In the genomic region with DNA sequence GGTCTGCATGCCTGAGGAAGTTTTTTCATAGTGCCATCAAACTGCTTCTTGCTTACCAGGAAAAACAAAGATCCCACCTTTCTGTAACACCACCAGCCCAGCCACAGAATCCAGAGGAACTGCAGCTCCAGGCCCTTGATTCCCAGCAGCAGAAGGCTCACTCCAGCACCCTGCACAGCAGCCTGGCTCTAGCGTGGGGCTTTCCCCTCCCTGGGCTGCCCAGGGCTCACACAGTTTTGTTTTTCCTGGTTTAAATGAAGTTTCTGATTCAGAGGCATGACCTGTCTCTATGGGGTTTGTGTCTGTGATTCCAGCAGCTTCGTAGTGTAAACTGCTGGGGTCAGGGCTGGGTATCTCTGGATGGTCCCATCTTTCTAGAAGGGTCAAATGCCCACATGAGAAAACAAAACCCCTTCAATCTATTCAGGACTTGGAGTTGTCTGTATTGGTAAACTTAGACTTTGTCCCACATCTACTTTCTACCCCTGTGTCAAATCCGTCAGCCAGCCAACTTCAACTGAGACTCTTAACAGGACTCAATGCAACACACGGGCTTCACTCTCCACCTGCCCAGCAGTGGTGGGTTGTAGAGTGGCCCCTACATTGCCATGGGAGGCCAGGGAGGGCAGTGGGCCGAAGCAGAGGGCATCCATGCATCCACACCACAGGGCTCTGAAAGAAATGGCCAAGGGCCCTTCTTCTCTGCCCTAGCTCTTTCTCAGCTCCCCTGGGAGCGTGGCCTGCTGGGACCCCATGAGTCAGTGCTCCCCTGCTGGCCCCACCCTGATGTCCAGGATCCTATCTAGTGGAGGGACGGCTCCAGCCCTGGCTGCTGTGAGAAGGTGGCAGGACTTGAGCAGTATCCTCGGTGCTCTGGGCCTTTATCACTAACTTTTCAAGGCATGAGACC, we compare ENCODE assay signal across 3 cellular contexts.
TF ChIP-seq lines count a peak whose summit lies in the region.

No MANE protein-coding gene starts in this region.

TF ChIP-seq in A549, 52 proteins besides CTCF, POLR2A, EP300 and RAD21:
- TF ChIP-seq JUN (IDR thresholded peaks at IDR 0.05) = no peak
- no peak for TF ChIP-seq HEYL (CRISPR knock-in tag; IDR thresholded peaks at IDR 0.05)
- TF ChIP-seq MAZ (IDR thresholded peaks at IDR 0.05; ENCODE audit: borderline replicate concordance, low read depth, low read length) = no peak
- no peak for TF ChIP-seq HOXB13 (CRISPR knock-in tag; IDR thresholded peaks at IDR 0.05; ENCODE audit: low read depth)
- TF ChIP-seq, protein P1, sequence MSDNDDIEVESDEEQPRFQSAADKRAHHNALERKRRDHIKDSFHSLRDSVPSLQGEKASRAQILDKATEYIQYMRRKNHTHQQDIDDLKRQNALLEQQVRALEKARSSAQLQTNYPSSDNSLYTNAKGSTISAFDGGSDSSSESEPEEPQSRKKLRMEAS (IDR thresholded peaks at IDR 0.05) = no peak
- no peak for TF ChIP-seq NR3C1 (IDR thresholded peaks at IDR 0.05)
TF ChIP-seq in A549: peak in this region for 0.

TF ChIP-seq in H1, 55 proteins besides CTCF, POLR2A, EP300 and RAD21:
- TF ChIP-seq KDM5A (IDR thresholded peaks at IDR 0.05; ENCODE audit: low read length) = no peak
- TF ChIP-seq TAF7 (optimal IDR thresholded peaks at IDR 0.05; ENCODE audit: borderline replicate concordance, low read depth, low read length) = no peak

TF ChIP-seq in liver, 16 proteins besides CTCF, POLR2A, EP300 and RAD21:
- TF ChIP-seq FOXA2 (IDR thresholded peaks at IDR 0.05) (no peak), RXRA (IDR thresholded peaks at IDR 0.05) (peak; percentile 26 to 31), GABPA (IDR thresholded peaks at IDR 0.05 in 1 of 2, conservative IDR thresholded peaks at IDR 0.05 in 1 of 2) (no peak), FOXA1 (IDR thresholded peaks at IDR 0.05) (no peak), JUND (IDR thresholded peaks at IDR 0.05) (peak in 1 of 2 donors; percentile 10), SP1 (IDR thresholded peaks at IDR 0.05) (peak; percentile 70), HNF4G (IDR thresholded peaks at IDR 0.05) (peak; percentile 15), HNF4A (conservative IDR thresholded peaks at IDR 0.05) (peak; percentile 75 to 85)
- TF ChIP-seq, protein P1 (IDR thresholded peaks at IDR 0.05) = no peak
- TF ChIP-seq, protein P2, sequence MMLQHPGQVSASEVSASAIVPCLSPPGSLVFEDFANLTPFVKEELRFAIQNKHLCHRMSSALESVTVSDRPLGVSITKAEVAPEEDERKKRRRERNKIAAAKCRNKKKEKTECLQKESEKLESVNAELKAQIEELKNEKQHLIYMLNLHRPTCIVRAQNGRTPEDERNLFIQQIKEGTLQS (IDR thresholded peaks at IDR 0.05) = no peak
